In genomic region chr15:82660378-82660777, GRCh38 we compare ENCODE assay signal across 19 cellular contexts. TPM values are rescaled to one million over a fixed set of nuclear protein-coding genes. Genes with fewer than 3 reads are reported as not detected.
DNase-seq lines count a peak whose midpoint lies in the region; ATAC-seq and TF ChIP-seq lines count a peak whose summit lies in the region.
"Had no signal": no experiment of that assay in that cellular context is flagged by ENCODE, and none has a peak within 500 bp of the region (broad histone marks: within the 10 kb centered on the region; RNA-seq: fewer than 3 reads in every experiment).

No MANE protein-coding gene starts in this region.

- ATAC-seq in GM21360 (IDR thresholded peaks at IDR 0.05; ENCODE audit: unreplicated experiment), result no peak
- ATAC-seq: GM12878, GM23338, HCT116 had no signal

- H3K4me1 Mint-ChIP-seq in endodermal cell, result no peaks in the 10 kb centered on the region
- H3K4me1 Mint-ChIP-seq: CD4-positive, alpha-beta memory T cell had no signal

- H3K27me3 Mint-ChIP-seq in endodermal cell (ENCODE audit: insufficient read depth), result peaks cover 18% of the 10 kb centered on the region

- H3K27me3 ChIP-seq in endodermal cell (ENCODE audit: control insufficient read depth, insufficient read depth, low read length, poor library complexity, severe bottlenecking) (peaks cover 16% of the 10 kb centered on the region), parathyroid adenoma (ENCODE audit: control insufficient read depth, insufficient read depth, low read length) (no peaks in the 10 kb centered on the region)

- H3K9ac ChIP-seq in endodermal cell (ENCODE audit: extremely low read depth, low read length, poor library complexity, severe bottlenecking) (no peak overlapping the region), parathyroid adenoma (no peak overlapping the region)

- H3K36me3 Mint-ChIP-seq in endodermal cell (ENCODE audit: low read depth), result peaks cover 2% of the 10 kb centered on the region
- H3K36me3 Mint-ChIP-seq: CD4-positive, alpha-beta memory T cell had no signal

- no peaks in the 10 kb centered on the region for H3K36me3 ChIP-seq in endodermal cell (ENCODE audit: control insufficient read depth, insufficient read depth, low read length)
- H3K36me3 ChIP-seq in parathyroid adenoma (ENCODE audit: control insufficient read depth, insufficient read depth, low read length), result no peaks in the 10 kb centered on the region

- peak overlapping the region; percentile 49 for H3K27ac ChIP-seq in angular gyrus (ENCODE audit: low read depth, low read length)
- no peak overlapping the region for H3K27ac ChIP-seq in endodermal cell (ENCODE audit: low read depth, low read length)
- peak overlapping the region; percentile 98 for H3K27ac ChIP-seq in parathyroid adenoma

- no peaks in the 10 kb centered on the region for H3K9me3 Mint-ChIP-seq in endodermal cell
- H3K9me3 Mint-ChIP-seq: GM23338, H9 had no signal

- H3K4me3 Mint-ChIP-seq in endodermal cell, result no peak overlapping the region
- H3K4me3 Mint-ChIP-seq: CD4-positive, alpha-beta memory T cell; GM23338; H9 had no signal

- H3K4me1 ChIP-seq in endodermal cell (ENCODE audit: control insufficient read depth, insufficient read depth, low read length) (no peaks in the 10 kb centered on the region), parathyroid adenoma (peaks cover 42% of the 10 kb centered on the region)

- H3K27ac Mint-ChIP-seq in endodermal cell, result no peak overlapping the region
- H3K27ac Mint-ChIP-seq: CD4-positive, alpha-beta memory T cell; GM23338; H9 had no signal

- H3K4me3 ChIP-seq in endodermal cell (ENCODE audit: low read length) (no peak overlapping the region), parathyroid adenoma (ENCODE audit: low read depth, low read length) (no peak overlapping the region)
- H3K4me3 ChIP-seq: GM12878, GM23338 had no signal

- no peaks in the 10 kb centered on the region for H3K79me2 ChIP-seq in parathyroid adenoma

- DNase-seq in endodermal cell, result peak; percentile 17
- no peak for DNase-seq in dermis blood vessel endothelial cell
- DNase-seq in DMS153 treated with DMSO at 0.1 percent for 48 hours (lab: John Stamatoyannopoulos, UW; ENCODE audit: unreplicated experiment), result no peak
- DNase-seq: C1 segment of cervical spinal cord; Calu3; CD4-positive, alpha-beta memory T cell; COR-L47; DMS153; DMS79; EL; GDM1; H9 had no signal

- no peaks in the 10 kb centered on the region for H3K9me3 ChIP-seq in endodermal cell (ENCODE audit: control insufficient read depth, low read length)
- H3K9me3 ChIP-seq in parathyroid adenoma (ENCODE audit: control insufficient read depth, low read length), result no peaks in the 10 kb centered on the region

- no peak overlapping the region for H2AFZ ChIP-seq in parathyroid adenoma
- H2AFZ ChIP-seq: GM23338 had no signal

- 84 to 100% methylated on average over 1 of the region's 1 CpG for WGBS in endodermal cell (ENCODE audit: insufficient coverage in 1 of 2, insufficient read length in 1 of 2), 2 experiments

- TF ChIP-seq CTCF in endodermal cell (conservative IDR thresholded peaks at IDR 0.05) (no peak), parathyroid adenoma (IDR thresholded peaks at IDR 0.05) (no peak)

- H3K4me2 ChIP-seq in parathyroid adenoma (ENCODE audit: low read length), result no peak overlapping the region
- H3K4me2 ChIP-seq: GM23338 had no signal

RNA-seq across cellular contexts. Expression of gene CPEB1, which starts 13.2 kb away (rescaled TPM):
- total RNA-seq in endodermal cell (1 to 10 TPM; 1.0 to 1.4 TPM), dermis blood vessel endothelial cell (not detected in 2 replicates)
- polyA plus RNA-seq in endodermal cell (2013, experiment 1 of 2), result 2.8 TPM
- polyA plus RNA-seq in endodermal cell (2013, experiment 2 of 2), result 3.2 TPM
- total RNA-seq: A673 had no signal

RNA-seq across cellular contexts. Expression of gene AP3B2, which starts 49.3 kb away (rescaled TPM):
- 10 to 100 TPM; 22.4 to 24.4 TPM for total RNA-seq in endodermal cell
- polyA plus RNA-seq in endodermal cell (2013, experiment 1 of 2), result 11.0 TPM
- polyA plus RNA-seq in endodermal cell (2013, experiment 2 of 2), result 9.0 TPM
- total RNA-seq in dermis blood vessel endothelial cell, result 0.17 TPM in 1 of 2 replicates, not detected in the other
- total RNA-seq: GM12878 had no signal
- polyA plus RNA-seq: CD4-positive, alpha-beta memory T cell; GM12878 had no signal

Comparison
In these comparisons a context has a peak if more than half of its experiments do, and no peak if none do; other contexts are left out.
1. RNA of gene AP3B2, which starts 49.3 kb away (total RNA-seq): 22.4 to 24.4 TPM in endodermal cell; 0.17 TPM in dermis blood vessel endothelial cell; every median in the first group is over 10 times any median in the second.